8 cellular contexts compared by ENCODE assay signal in genomic region chr1:89598450-89599331, GRCh38. TPM values are rescaled to one million over a fixed set of nuclear protein-coding genes. Genes with fewer than 3 reads are reported as not detected.
DNase-seq lines count a peak whose midpoint lies in the region; ATAC-seq, FAIRE-seq and TF ChIP-seq lines count a peak whose summit lies in the region.

No MANE protein-coding gene starts in this region.

- peak; percentile 68 for ATAC-seq in activated CD8-positive, alpha-beta memory T cell treated with anti-CD3 and anti-CD28 coated beads, Interleukin-2, amount 10 ng/mL, durations not matched to agents 7 days and 5 days
- ATAC-seq in GM19324 (IDR thresholded peaks at IDR 0.05; ENCODE audit: low FRiP score, unreplicated experiment), result no peak

- CTCF ChIA-PET in activated CD8-positive, alpha-beta memory T cell treated with anti-CD3 and anti-CD28 coated beads, Interleukin-2, amount 10 ng/mL, durations not matched to agents 7 days and 5 days (lab: Charles Lee), result interaction anchor here (0.8 to 3.6 kb wide), 10 partner anchors 7 to 169 kb away, joined by 3 to 14 read pairs (median 3); no protein-coding TSS in a partner anchor

- no peak for DNase-seq in activated CD8-positive, alpha-beta memory T cell treated with anti-CD3 and anti-CD28 coated beads, Interleukin-2, amount 10 ng/mL, durations not matched to agents 7 days and 5 days
- DNase-seq in activated CD8-positive, alpha-beta memory T cell treated with anti-CD3 and anti-CD28 coated beads for 24 hours, result no peak
- peak; percentile 14 for DNase-seq in RCC 7860 (ENCODE audit: low spot score)
- no peak for DNase-seq in coronary artery (ENCODE audit: low spot score)
- peak; percentile 79 for DNase-seq in medulla oblongata (ENCODE audit: extremely low spot score)
- no peak for DNase-seq in stimulated activated CD4-positive, alpha-beta T cell treated with anti-CD3 and anti-CD28 coated beads, Interleukin-2, amount 100 ng/mL, for 48 hours

- FAIRE-seq in RCC 7860 (lab: Jason Lieb, UNC), result peak; percentile 60

- no peak overlapping the region for H3K27ac ChIP-seq in coronary artery

- H3K27me3 Mint-ChIP-seq in activated CD8-positive, alpha-beta memory T cell treated with anti-CD3 and anti-CD28 coated beads, Interleukin-2, amount 10 ng/mL, durations not matched to agents 7 days and 5 days, result no peaks in the 10 kb centered on the region

- peak; percentile 69 for TF ChIP-seq RAD21 in Ishikawa (IDR thresholded peaks at IDR 0.05; ENCODE audit: low read depth)

- H3K36me3 Mint-ChIP-seq in activated CD8-positive, alpha-beta memory T cell treated with anti-CD3 and anti-CD28 coated beads, Interleukin-2, amount 10 ng/mL, durations not matched to agents 7 days and 5 days, result peaks cover 13% of the 10 kb centered on the region

- no peak overlapping the region for H3K4me3 ChIP-seq in coronary artery

- peak; percentile 52 for TF ChIP-seq CTCF in coronary artery (IDR thresholded peaks at IDR 0.05)

- TF ChIP-seq EP300 in Ishikawa (IDR thresholded peaks at IDR 0.05; ENCODE audit: borderline replicate concordance), result no peak

- peaks cover 59% of the 10 kb centered on the region for H3K4me1 Mint-ChIP-seq in activated CD8-positive, alpha-beta memory T cell treated with anti-CD3 and anti-CD28 coated beads, Interleukin-2, amount 10 ng/mL, durations not matched to agents 7 days and 5 days

- no peak overlapping the region for H3K4me3 Mint-ChIP-seq in activated CD8-positive, alpha-beta memory T cell treated with anti-CD3 and anti-CD28 coated beads, Interleukin-2, amount 10 ng/mL, durations not matched to agents 7 days and 5 days

- no peaks in the 10 kb centered on the region for H3K9me3 Mint-ChIP-seq in activated CD8-positive, alpha-beta memory T cell treated with anti-CD3 and anti-CD28 coated beads, Interleukin-2, amount 10 ng/mL, durations not matched to agents 7 days and 5 days (ENCODE audit: low read depth)

- peak overlapping the region; percentile 62 for H3K27ac Mint-ChIP-seq in activated CD8-positive, alpha-beta memory T cell treated with anti-CD3 and anti-CD28 coated beads, Interleukin-2, amount 10 ng/mL, durations not matched to agents 7 days and 5 days

TF ChIP-seq in Ishikawa, 13 proteins besides CTCF, POLR2A, EP300 and RAD21:
- TF ChIP-seq TAF1 (IDR thresholded peaks at IDR 0.05; ENCODE audit: low read depth) (no peak), YY1 (IDR thresholded peaks at IDR 0.05; ENCODE audit: low read depth) (no peak), TEAD4 (IDR thresholded peaks at IDR 0.05) (no peak), REST (IDR thresholded peaks at IDR 0.05; ENCODE audit: low read depth) (no peak), CREB1 (IDR thresholded peaks at IDR 0.05; ENCODE audit: low read depth) (no peak), ZBTB7A (IDR thresholded peaks at IDR 0.05; ENCODE audit: low read depth) (no peak), FOXM1 (IDR thresholded peaks at IDR 0.05; ENCODE audit: borderline replicate concordance, low read depth) (no peak), CEBPB (IDR thresholded peaks at IDR 0.05) (no peak), EGR1 (IDR thresholded peaks at IDR 0.05) (no peak), USF1 (IDR thresholded peaks at IDR 0.05) (no peak), NFIC (IDR thresholded peaks at IDR 0.05) (no peak), MAX (IDR thresholded peaks at IDR 0.05) (no peak), TCF12 (IDR thresholded peaks at IDR 0.05; ENCODE audit: low read depth) (no peak)

RNA-seq across cellular contexts. Expression of gene LRRC8C, which starts 34.2 kb away (rescaled TPM):
- total RNA-seq in activated CD8-positive, alpha-beta memory T cell treated with anti-CD3 and anti-CD28 coated beads, Interleukin-2, amount 10 ng/mL, durations not matched to agents 7 days and 5 days, result 10 to 100 TPM; 43.5 to 44.3 TPM

Comparison
In these comparisons a context has a peak if more than half of its experiments do, and no peak if none do; other contexts are left out.
1. DNase-seq: peak in RCC 7860 (single experiment) and medulla oblongata (single experiment); none in activated CD8-positive, alpha-beta memory T cell treated with anti-CD3 and anti-CD28 coated beads, Interleukin-2, amount 10 ng/mL, durations not matched to agents 7 days and 5 days (single experiment), activated CD8-positive, alpha-beta memory T cell treated with anti-CD3 and anti-CD28 coated beads for 24 hours (single experiment), coronary artery (single experiment) and stimulated activated CD4-positive, alpha-beta T cell treated with anti-CD3 and anti-CD28 coated beads, Interleukin-2, amount 100 ng/mL, for 48 hours (0 of 2).